14 cellular contexts compared by ENCODE assay signal in the genomic region with DNA sequence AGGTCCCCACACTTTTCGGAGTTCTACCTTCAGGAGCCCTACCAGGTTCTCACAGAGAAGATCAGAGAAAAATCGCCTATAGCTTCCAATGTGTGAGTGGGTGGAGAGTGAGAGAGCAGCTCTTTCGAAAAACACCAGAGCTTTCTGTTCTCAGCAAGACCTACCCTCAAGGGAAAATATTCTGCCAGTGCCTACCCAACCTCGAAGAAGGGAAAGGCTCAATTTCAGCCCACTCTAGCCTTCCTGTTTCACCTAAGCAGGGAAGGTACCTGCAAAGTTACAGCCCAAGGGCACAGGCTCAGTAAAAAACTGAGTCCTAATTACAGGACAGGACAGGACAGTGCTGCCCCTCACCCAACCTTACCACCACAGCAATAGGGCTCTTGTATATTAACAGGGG.
DNase-seq lines count a peak whose midpoint lies in the region; ATAC-seq, FAIRE-seq and TF ChIP-seq lines count a peak whose summit lies in the region.
"Had no signal": no experiment of that assay in that cellular context is flagged by ENCODE, and none has a peak within 500 bp of the region (broad histone marks: within the 10 kb centered on the region; RNA-seq: fewer than 3 reads in every experiment).

No MANE protein-coding gene starts in this region.

- ATAC-seq in GM18861 (IDR thresholded peaks at IDR 0.05; ENCODE audit: unreplicated experiment) (peak; percentile 94), GM21423 (IDR thresholded peaks at IDR 0.05; ENCODE audit: unreplicated experiment) (peak; percentile 93), HG02973 (IDR thresholded peaks at IDR 0.05; ENCODE audit: unreplicated experiment) (peak; percentile 63), HG03558 (IDR thresholded peaks at IDR 0.05; ENCODE audit: extremely low read depth, unreplicated experiment) (peak; percentile 92)
- ATAC-seq: heart left ventricle had no signal

- no peaks in the 10 kb centered on the region for H3K27me3 ChIP-seq in small intestine (ENCODE audit: control insufficient read depth in 2 of 2, insufficient read depth in 2 of 2, low read length in 2 of 2)
- H3K27me3 ChIP-seq in adrenal gland: no peaks in the 10 kb centered on the region
- H3K27me3 ChIP-seq: BE2C, heart left ventricle had no signal

- H3K9me3 ChIP-seq in small intestine (ENCODE audit: control insufficient read depth, low read depth): no peaks in the 10 kb centered on the region
- H3K9me3 ChIP-seq in adrenal gland (replicated peaks in 1 of 3): peaks cover 0 to 3% (median 0%) of the 10 kb centered on the region in 3 donors
- H3K9me3 ChIP-seq: BE2C had no signal

- H3K4me3 ChIP-seq in small intestine (ENCODE audit: low read depth in 1 of 2, low read length in 2 of 2): no peak overlapping the region
- no peak overlapping the region for H3K4me3 ChIP-seq in adrenal gland
- H3K4me3 ChIP-seq: heart left ventricle had no signal

- H3K36me3 ChIP-seq in small intestine (ENCODE audit: control insufficient read depth in 2 of 2, insufficient read depth in 2 of 2, low read length in 2 of 2) (no peaks in the 10 kb centered on the region), adrenal gland (replicated peaks in 1 of 2) (no peaks in the 10 kb centered on the region)
- H3K36me3 ChIP-seq: BE2C, heart left ventricle had no signal

- no peak for TF ChIP-seq CTCF in adrenal gland (IDR thresholded peaks at IDR 0.05)

- FAIRE-seq in small intestine (lab: Jason Lieb, UNC): no peak

- 69 to 82% (median 76%) methylated on average over 4 of the region's 4 CpGs for WGBS in small intestine, 3 donors
- WGBS in adrenal gland, 4 donors: 59 to 74% (median 67%) methylated on average over 4 of the region's 4 CpGs

- H3K4me1 ChIP-seq in small intestine (ENCODE audit: control insufficient read depth in 2 of 2, insufficient read depth in 1 of 2, low read depth in 1 of 2, low read length in 1 of 2) (no peaks in the 10 kb centered on the region), adrenal gland (replicated peaks in 1 of 2) (no peaks in the 10 kb centered on the region)
- H3K4me1 ChIP-seq: BE2C, heart left ventricle had no signal

- no peak for TF ChIP-seq POLR2A in adrenal gland (IDR thresholded peaks at IDR 0.05)

- H3K27ac ChIP-seq in small intestine (ENCODE audit: low read depth in 1 of 2, low read length in 1 of 2): no peak overlapping the region
- H3K27ac ChIP-seq in adrenal gland: no peak overlapping the region
- H3K27ac ChIP-seq: heart left ventricle had no signal

- intact Hi-C loops in adrenal gland (cut with DNase I): no loop called here

- no peak for DNase-seq in COR-L47 (lab: John Stamatoyannopoulos, UW)
- DNase-seq in small intestine: no peak
- DNase-seq in adrenal gland: no peak
- no peak for DNase-seq in HuH-7.5 (ENCODE audit: low spot score)
- DNase-seq: activated CD4-positive, alpha-beta T cell treated with anti-CD3 and anti-CD28 coated beads for 4 hours; BE2C; GOT3; heart left ventricle; IMR-90; NCI-H1436 had no signal
